In the genomic region with DNA sequence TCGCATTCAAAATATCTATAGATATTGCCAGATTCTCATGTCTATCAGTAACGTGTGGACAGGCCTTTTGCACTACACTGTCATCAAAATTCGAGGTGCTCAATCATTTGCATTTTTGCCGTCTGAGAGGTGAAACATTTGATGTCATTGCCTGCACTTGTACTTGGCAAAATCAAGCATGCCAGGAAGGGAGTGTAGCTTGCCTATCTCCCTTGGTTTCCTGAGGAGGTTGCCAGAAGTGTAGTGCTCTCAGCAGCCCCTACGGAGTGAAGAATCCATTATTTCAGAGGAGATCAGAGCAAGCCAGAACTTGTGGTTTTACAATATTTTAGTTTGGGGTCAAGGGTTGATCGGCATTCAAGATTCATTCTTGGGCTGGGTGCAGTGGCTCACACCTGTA, we compare ENCODE assay signal across 1 cellular context.
TF ChIP-seq lines count a peak whose summit lies in the region.

No MANE protein-coding gene starts in this region.

TF ChIP-seq in HepG2, 621 proteins besides CTCF, POLR2A, EP300 and RAD21:
- TF ChIP-seq ZNF7 (CRISPR knock-in tag; IDR thresholded peaks at IDR 0.05) (peak; percentile 61), ZNF879 (CRISPR knock-in tag; IDR thresholded peaks at IDR 0.05) (no peak)
